In genomic region chr4:139669335-139669734, GRCh38 we compare ENCODE assay signal across 38 cellular contexts.
"Had no signal": no experiment of that assay in that cellular context is flagged by ENCODE, and none has a peak within 500 bp of the region (broad histone marks: within the 10 kb centered on the region; RNA-seq: fewer than 3 reads in every experiment).

No MANE protein-coding gene starts in this region.

- H3K9me3 Mint-ChIP-seq: activated CD4-positive, alpha-beta T cell treated with anti-CD3 and anti-CD28 coated beads, Interleukin-2, amount 10 ng/mL, durations not matched to agents 7 days and 5 days; activated naive CD4-positive, alpha-beta T cell treated with anti-CD3 and anti-CD28 coated beads, Interleukin-2, amount 50 U/mL, for 24 hours; activated naive CD8-positive, alpha-beta T cell treated with anti-CD3 and anti-CD28 coated beads, Interleukin-2, amount 10 ng/mL, durations not matched to agents 7 days and 5 days; activated T-cell treated with anti-CD3 and anti-CD28 coated beads, Interleukin-2, amount 50 U/mL, for 24 hours; activated T-helper 2 cell treated with anti-CD3 and anti-CD28 coated beads, Interferon-gamma antibody, Interleukin-2, Interleukin-4, amounts not matched to agents 10 μg/mL and 5 μg/mL and 100 μg/mL, durations not matched to agents 14 hours and 24 hours and 36 hours; T-helper 1 cell treated with Interleukin-12 subunit alpha and Interleukin-12 subunit beta and Interleukin-4 antibody, amounts not matched to agents 30 μg/mL and 1 μg/mL, for 36 hours; T-helper 2 cell treated with Interferon-gamma antibody and Interleukin-4, amounts not matched to agents 5 μg/mL and 100 μg/mL, for 36 hours had no signal

- H3K4me2 ChIP-seq: SK-N-SH had no signal

- H3K36me3 Mint-ChIP-seq: activated naive CD4-positive, alpha-beta T cell treated with anti-CD3 and anti-CD28 coated beads, Interleukin-2, amount 50 U/mL, for 24 hours had no signal

- DNase-seq: activated CD4-positive, alpha-beta T cell treated with anti-CD3 and anti-CD28 coated beads for 36 hours; activated CD4-positive, alpha-beta T cell treated with anti-CD3 and anti-CD28 coated beads, Interleukin-2, amount 10 ng/mL, durations not matched to agents 7 days and 5 days; activated CD4-positive, alpha-beta T cell treated with anti-CD3 and anti-CD28 coated beads, Interleukin-2, amount 50 U/mL, for 48 hours; activated CD8-positive, alpha-beta T cell treated with anti-CD3 and anti-CD28 coated beads, Interleukin-2, amount 10 ng/mL, durations not matched to agents 7 days and 5 days; activated gamma-delta T cell; activated naive CD4-positive, alpha-beta T cell treated with Interleukin-2 at 50 U/mL for 16 hours; activated naive CD8-positive, alpha-beta T cell treated with anti-CD3 and anti-CD28 coated beads, Interleukin-2, amount 10 ng/mL, durations not matched to agents 7 days and 5 days; activated T-cell treated with anti-CD3 and anti-CD28 coated beads, Interleukin-2, amount 50 U/mL, for 24 hours; body of pancreas; caudate nucleus; Kasumi-1; MM.1S; MV-4-11; NCI-H1092; NCI-H1436 treated with DMSO at 0.1 percent for 48 hours; NCI-H1694 treated with DMSO at 0.1 percent for 48 hours; NCI-H2029; NCI-H2107; NCI-H2171; NCI-H510A; NCI-H526; NCI-H748 treated with DMSO at 0.1 percent for 48 hours; NK-92 treated with Interleukin-12 subunit alpha and Interleukin-12 subunit beta, amount 100 ng/mL, for 24 hours; PC-3; Peyer's patch; RPMI8226; SHP77 treated with DMSO at 0.1 percent for 48 hours; SK-N-SH had no signal

- H3K9me3 ChIP-seq: body of pancreas, Peyer's patch, SJSA1, SK-N-SH had no signal

- ATAC-seq: activated CD4-positive, alpha-beta T cell treated with anti-CD3 and anti-CD28 coated beads for 36 hours; activated CD4-positive, CD25-positive, alpha-beta regulatory T cell treated with anti-CD3 and anti-CD28 coated beads, Interleukin-2, amount 50 U/mL, for 24 hours; activated CD8-positive, alpha-beta T cell treated with anti-CD3 and anti-CD28 coated beads, Interleukin-2, amount 10 ng/mL, durations not matched to agents 7 days and 5 days; body of pancreas; PC-3; WTC11 had no signal

- H3K4me3 Mint-ChIP-seq: activated CD4-positive, alpha-beta T cell treated with anti-CD3 and anti-CD28 coated beads for 36 hours; activated CD4-positive, alpha-beta T cell treated with anti-CD3 and anti-CD28 coated beads, Interleukin-2, amount 10 ng/mL, durations not matched to agents 7 days and 5 days; activated CD8-positive, alpha-beta T cell treated with anti-CD3 and anti-CD28 coated beads, Interleukin-2, amount 10 ng/mL, durations not matched to agents 7 days and 5 days; activated naive CD4-positive, alpha-beta T cell treated with anti-CD3 and anti-CD28 coated beads, Interleukin-2, amount 50 U/mL, for 24 hours; activated naive CD8-positive, alpha-beta T cell treated with anti-CD3 and anti-CD28 coated beads, Interleukin-2, amount 10 ng/mL, durations not matched to agents 7 days and 5 days; activated T-cell treated with anti-CD3 and anti-CD28 coated beads, Interleukin-2, amount 50 U/mL, for 24 hours; T-helper 1 cell treated with Interleukin-12 subunit alpha and Interleukin-12 subunit beta and Interleukin-4 antibody, amounts not matched to agents 30 μg/mL and 1 μg/mL, for 36 hours; T-helper 2 cell treated with Interferon-gamma antibody and Interleukin-4, amounts not matched to agents 5 μg/mL and 100 μg/mL, for 36 hours; WTC11 had no signal

- H3K27me3 ChIP-seq: body of pancreas, Peyer's patch, SJSA1 had no signal

- H3K36me3 ChIP-seq: SJSA1 had no signal

- H3K4me3 ChIP-seq: body of pancreas, SJSA1 had no signal

- H3K9ac ChIP-seq: SK-N-SH had no signal

- H3K27ac Mint-ChIP-seq: activated CD4-positive, alpha-beta T cell treated with anti-CD3 and anti-CD28 coated beads for 36 hours; activated CD4-positive, alpha-beta T cell treated with anti-CD3 and anti-CD28 coated beads, Interleukin-2, amount 10 ng/mL, durations not matched to agents 7 days and 5 days; activated CD8-positive, alpha-beta T cell treated with anti-CD3 and anti-CD28 coated beads, Interleukin-2, amount 10 ng/mL, durations not matched to agents 7 days and 5 days; activated naive CD4-positive, alpha-beta T cell treated with anti-CD3 and anti-CD28 coated beads, Interleukin-2, amount 50 U/mL, for 24 hours; activated naive CD8-positive, alpha-beta T cell treated with anti-CD3 and anti-CD28 coated beads, Interleukin-2, amount 10 ng/mL, durations not matched to agents 7 days and 5 days; activated T-cell treated with anti-CD3 and anti-CD28 coated beads, Interleukin-2, amount 50 U/mL, for 24 hours; activated T-helper 2 cell treated with anti-CD3 and anti-CD28 coated beads, Interferon-gamma antibody, Interleukin-2, Interleukin-4, amounts not matched to agents 10 μg/mL and 5 μg/mL and 100 μg/mL, durations not matched to agents 14 hours and 24 hours and 36 hours; T-helper 1 cell treated with Interleukin-12 subunit alpha and Interleukin-12 subunit beta and Interleukin-4 antibody, amounts not matched to agents 30 μg/mL and 1 μg/mL, for 36 hours; T-helper 2 cell treated with Interferon-gamma antibody and Interleukin-4, amounts not matched to agents 5 μg/mL and 100 μg/mL, for 36 hours; WTC11 had no signal

- FAIRE-seq: astrocyte, bronchial epithelial cell, TTC549 had no signal

- H3K27ac ChIP-seq: body of pancreas, SJSA1 had no signal
